In the genomic region with DNA sequence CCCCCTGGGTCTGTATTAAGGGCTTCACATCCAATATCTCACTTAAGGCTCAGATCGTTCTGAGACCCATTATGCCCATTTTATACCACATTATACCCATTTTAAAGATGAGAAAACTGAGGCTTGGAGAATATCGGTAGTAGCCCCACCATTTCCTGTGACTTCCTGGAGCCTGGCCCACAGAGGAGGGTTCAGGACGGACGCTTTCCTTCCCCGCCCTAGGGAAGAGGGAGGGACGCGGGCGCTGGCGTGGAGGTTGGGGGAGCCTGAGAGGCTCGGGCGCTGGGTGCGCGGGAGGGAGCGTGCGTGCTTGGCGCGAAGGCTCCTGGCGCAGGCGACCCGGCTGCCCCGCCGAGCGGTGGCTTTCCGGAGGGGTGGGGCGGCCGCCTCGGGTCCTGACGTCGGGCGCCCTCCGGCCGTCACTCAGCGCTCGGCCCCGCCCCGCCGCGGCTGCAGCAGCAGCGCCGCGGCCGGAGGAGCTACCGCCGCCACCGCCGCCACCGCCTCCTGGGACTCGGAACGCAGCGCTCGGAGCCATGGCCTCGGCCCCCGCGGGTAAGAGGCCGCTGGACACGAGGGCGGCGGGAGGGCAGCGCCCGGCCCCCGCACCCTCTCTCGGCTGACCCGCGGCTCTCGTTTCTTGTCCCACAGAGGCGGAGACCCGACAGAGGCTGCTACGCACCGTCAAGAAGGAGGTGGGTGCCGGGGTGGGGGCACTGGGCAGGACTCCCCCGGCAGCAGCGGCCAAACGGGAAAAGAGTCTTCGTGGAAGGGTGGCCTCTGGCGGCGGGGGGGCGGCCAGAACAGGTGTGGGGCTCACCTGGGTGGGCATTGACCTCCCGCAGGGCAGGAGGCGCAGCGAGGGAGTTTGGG, we compare ENCODE assay signal across 8 cellular contexts. TPM values are rescaled to one million over a fixed set of nuclear protein-coding genes. Genes with fewer than 3 reads are reported as not detected.
DNase-seq lines count a peak whose midpoint lies in the region; ATAC-seq, FAIRE-seq and TF ChIP-seq lines count a peak whose summit lies in the region.

A gene with protein sequence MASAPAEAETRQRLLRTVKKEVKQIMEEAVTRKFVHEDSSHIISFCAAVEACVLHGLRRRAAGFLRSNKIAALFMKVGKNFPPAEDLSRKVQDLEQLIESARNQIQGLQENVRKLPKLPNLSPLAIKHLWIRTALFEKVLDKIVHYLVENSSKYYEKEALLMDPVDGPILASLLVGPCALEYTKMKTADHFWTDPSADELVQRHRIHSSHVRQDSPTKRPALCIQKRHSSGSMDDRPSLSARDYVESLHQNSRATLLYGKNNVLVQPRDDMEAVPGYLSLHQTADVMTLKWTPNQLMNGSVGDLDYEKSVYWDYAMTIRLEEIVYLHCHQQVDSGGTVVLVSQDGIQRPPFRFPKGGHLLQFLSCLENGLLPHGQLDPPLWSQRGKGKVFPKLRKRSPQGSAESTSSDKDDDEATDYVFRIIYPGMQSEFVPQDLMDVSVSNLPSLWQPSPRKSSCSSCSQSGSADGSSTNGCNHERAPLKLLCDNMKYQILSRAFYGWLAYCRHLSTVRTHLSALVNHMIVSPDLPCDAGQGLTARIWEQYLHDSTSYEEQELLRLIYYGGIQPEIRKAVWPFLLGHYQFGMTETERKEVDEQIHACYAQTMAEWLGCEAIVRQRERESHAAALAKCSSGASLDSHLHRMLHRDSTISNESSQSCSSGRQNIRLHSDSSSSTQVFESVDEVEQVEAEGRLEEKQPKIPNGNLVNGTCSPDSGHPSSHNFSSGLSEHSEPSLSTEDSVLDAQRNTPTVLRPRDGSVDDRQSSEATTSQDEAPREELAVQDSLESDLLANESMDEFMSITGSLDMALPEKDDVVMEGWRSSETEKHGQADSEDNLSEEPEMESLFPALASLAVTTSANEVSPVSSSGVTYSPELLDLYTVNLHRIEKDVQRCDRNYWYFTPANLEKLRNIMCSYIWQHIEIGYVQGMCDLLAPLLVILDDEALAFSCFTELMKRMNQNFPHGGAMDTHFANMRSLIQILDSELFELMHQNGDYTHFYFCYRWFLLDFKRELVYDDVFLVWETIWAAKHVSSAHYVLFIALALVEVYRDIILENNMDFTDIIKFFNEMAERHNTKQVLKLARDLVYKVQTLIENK (plus strand): TSS at position 422 of the 873 bp plus-strand sequence. CDS start 115 bp downstream, at position 537.

- TF ChIP-seq EP300 in K562 (IDR thresholded peaks at IDR 0.05; ENCODE audit: low read length), result no peak

- H3K9me1 ChIP-seq in K562 (ENCODE audit: control insufficient read depth, insufficient read depth, low read length), result no peaks in the 10 kb centered on the region

- H4K20me1 ChIP-seq in K562 (replicated peaks; ENCODE audit: control insufficient read depth, insufficient read depth, low read length), result no peaks in the 10 kb centered on the region

- DNase-seq in 8988T (peak; percentile 91), NCI-H1092 treated with DMSO at 0.1 percent for 48 hours (lab: John Stamatoyannopoulos, UW) (peak; percentile 70), UCSD-AML1 (lab: John Stamatoyannopoulos, UW; ENCODE audit: unreplicated experiment) (peak; percentile 68), K562 (ENCODE audit: extremely low read depth in 1 of 4, low spot score in 3 of 4) (peak; percentile 82 to 92 (median 90)), gastrocnemius medialis (peak; percentile 25 to 48)

- H3K4me3 ChIP-seq in K562, result peak within 1 kb of the TSS; percentile 41
- H3K4me3 ChIP-seq in iPS-11a (ENCODE audit: low read depth, low read length), result peak within 1 kb of the TSS; percentile 62
- peak within 1 kb of the TSS; percentile 47 to 73 (median 54) for H3K4me3 ChIP-seq in gastrocnemius medialis

- no peak for TF ChIP-seq POLR2A in K562 (conservative IDR thresholded peaks at IDR 0.05)
- TF ChIP-seq POLR2A in gastrocnemius medialis (IDR thresholded peaks at IDR 0.05), result peak in 1 of 2 donors; percentile 12

- FAIRE-seq in K562 (lab: Jason Lieb, UNC), result no peak

- peaks cover 6 to 21% of the 10 kb centered on the region in 2 experiments; a peak in 3 of 5 replicates for H3K27me3 ChIP-seq in K562 (ENCODE audit: control insufficient read depth in 2 of 2, insufficient read depth in 2 of 2, low read length in 2 of 2)
- H3K27me3 ChIP-seq in gastrocnemius medialis, result no peaks in the 10 kb centered on the region

- H3K9me3 ChIP-seq in K562 (replicated peaks; ENCODE audit: control insufficient read depth, insufficient read depth, low read depth, low read length) (no peaks in the 10 kb centered on the region), gastrocnemius medialis (no peaks in the 10 kb centered on the region)

- H2AFZ ChIP-seq in K562 (ENCODE audit: low read depth, low read length), result peak within 1 kb of the TSS; percentile 92

- ATAC-seq in GM18868 (IDR thresholded peaks at IDR 0.05; ENCODE audit: unreplicated experiment), result peak; percentile 53
- peak; percentile 98 for ATAC-seq in K562
- ATAC-seq in gastrocnemius medialis, result peak; percentile 72 to 79
- ATAC-seq in GM21786 (IDR thresholded peaks at IDR 0.05; ENCODE audit: unreplicated experiment), result no peak

- CTCF ChIA-PET in K562 (lab: Yijun Ruan, JAX; ENCODE audit: low intra/inter-chr PET ratio), result interaction anchor here (0.6 kb wide), 1 partner anchor 65 kb away, joined by 6 read pairs; no protein-coding TSS in a partner anchor

- WGBS in K562 (ENCODE audit: insufficient coverage, low coverage, missing lambda C conversion rate), result 2% methylated on average over 13 of the region's 80 CpGs

- intact Hi-C loops in K562 (cut with micrococcal nuclease), result no loop called here
- intact Hi-C loops in gastrocnemius medialis (cut with DNase I; ENCODE audit: low total_unique reads), result no loop called here

- no peaks in the 10 kb centered on the region for H3K79me2 ChIP-seq in K562 (ENCODE audit: control insufficient read depth, insufficient read depth, low read length)

- TF ChIP-seq CTCF in K562 (IDR thresholded peaks at IDR 0.05 in 2 of 3, conservative IDR thresholded peaks at IDR 0.05 in 1 of 3; ENCODE audit: insufficient read depth in 2 of 3, low read depth in 1 of 3, low read length in 3 of 3), result no peak
- no peak for TF ChIP-seq CTCF in gastrocnemius medialis (IDR thresholded peaks at IDR 0.05 in 4 of 5, conservative IDR thresholded peaks at IDR 0.05 in 1 of 5)

- BruUV-seq in K562 (replicated peaks; lab: Mats Ljungman, UMichigan), result no TSS peak

- POLR2A ChIA-PET in K562 (lab: Yijun Ruan, JAX), result interaction anchor here (0.7 kb wide), 1 partner anchor 134 kb away, joined by 3 read pairs; no protein-coding TSS in a partner anchor

- H3K36me3 ChIP-seq in K562 (ENCODE audit: control insufficient read depth, insufficient read depth, low read length) (no peaks in the 10 kb centered on the region), gastrocnemius medialis (no peaks in the 10 kb centered on the region)

- H3K27ac ChIP-seq in K562 (ENCODE audit: extremely low read depth, low read depth, low read length), result no peak within 1 kb of the TSS
- peak within 1 kb of the TSS in 2 of 4 donors; percentile 47 to 51 for H3K27ac ChIP-seq in gastrocnemius medialis

- H3K4me1 ChIP-seq in K562 (replicated peaks in 1 of 2; ENCODE audit: control insufficient read depth in 2 of 2, insufficient read depth in 2 of 2, low read length in 2 of 2) (peaks cover 0 to 10% of the 10 kb centered on the region in 2 experiments; a peak in 2 of 5 replicates), gastrocnemius medialis (no peaks in the 10 kb centered on the region)

- H3K9ac ChIP-seq in K562 (ENCODE audit: insufficient read depth in 1 of 2, low read depth in 2 of 2, low read length in 2 of 2), result peak within 1 kb of the TSS; percentile 53 to 79; a peak in 3 of 4 replicates

- peak within 1 kb of the TSS; percentile 69 for H3K4me2 ChIP-seq in K562 (ENCODE audit: insufficient read depth, low read length)

- in situ Hi-C loops in K562 (cut with MboI), result no loop called here
- in situ Hi-C loops in gastrocnemius medialis (cut with MboI; ENCODE audit: low sequenced_read_pairs in 4 of 4), result no loop called here

- no peak for TF ChIP-seq RAD21 in K562 (CRISPR knock-in tag; conservative IDR thresholded peaks at IDR 0.05 in 1 of 2, IDR thresholded peaks at IDR 0.05 in 1 of 2)

TF ChIP-seq in K562, 482 proteins besides CTCF, POLR2A, EP300 and RAD21 (continues in another document):
- TF ChIP-seq ZNF282 (CRISPR knock-in tag; IDR thresholded peaks at IDR 0.05) (no peak), TCFL5 (CRISPR knock-in tag; conservative IDR thresholded peaks at IDR 0.05) (no peak), ZNF174 (CRISPR knock-in tag; IDR thresholded peaks at IDR 0.05) (no peak), CTBP1 (IDR thresholded peaks at IDR 0.05; ENCODE audit: borderline replicate concordance) (peak; percentile 46; the same call in 1 of the 2 replicates), CHD4 (IDR thresholded peaks at IDR 0.05; ENCODE audit: insufficient read depth, insufficient replicate concordance, low read depth, low read length, poor library complexity, severe bottlenecking) (peak; percentile 99)

RNA-seq across cellular contexts. Expression of the gene that starts here (rescaled TPM):
- 0.12 TPM in 1 of 2 replicates, not detected in the other for total RNA-seq in K562 (2011; cell fraction: chromatin; rRNA removed; ENCODE audit: low replicate concordance)
- not detected in 2 replicates for total RNA-seq in K562 (2011; cell fraction: nucleolus; rRNA removed)
- total RNA-seq in K562 (2011; cell fraction: nucleoplasm; rRNA removed), result not detected in 2 replicates
- total RNA-seq in K562 (2014; rRNA removed), result not detected in 2 replicates
- not detected in 2 replicates for total RNA-seq in K562 (2014; rRNA removed; fragmentation: Illumina TruSeq; extraction: Trizol)
- not detected in 2 replicates for total RNA-seq in K562 (2015; rRNA removed; fragmentation: Illumina TruSeq; extraction: Trizol)
- not detected in 2 replicates for total RNA-seq in K562 (2021)
- 0.01 TPM in 1 of 2 replicates, not detected in the other for polyA plus RNA-seq in K562 (2011; rRNA removed)
- 0.03 TPM in 2 replicates for polyA plus RNA-seq in K562 (2011; cell fraction: cytosol; rRNA removed)
- polyA plus RNA-seq in K562 (2011; cell fraction: nucleus; rRNA removed), result 0.04 TPM in 1 of 2 replicates, not detected in the other
- polyA plus RNA-seq in K562 (2012), result 0.03 TPM in 1 of 2 replicates, not detected in the other
- polyA plus RNA-seq in K562 (2014; fragmentation: Illumina TruSeq; extraction: Trizol), result not detected in 2 replicates
- polyA plus RNA-seq in K562 (2014; fragmentation: Nextera tagmentation; extraction: Ambion mirVana), result not detected
- not detected in 2 replicates for polyA plus RNA-seq in K562 (2014; rRNA removed)
- not detected in 2 replicates for polyA minus RNA-seq in K562 (2011; rRNA and poly(A)+ RNA removed)
- polyA minus RNA-seq in K562 (2011; cell fraction: cytosol; rRNA and poly(A)+ RNA removed), result not detected in 2 replicates
- not detected in 2 replicates for polyA minus RNA-seq in K562 (2011; cell fraction: nucleus; rRNA and poly(A)+ RNA removed)
- total RNA-seq in gastrocnemius medialis, result under 1 TPM in 3 of 4 donors, not detected in 1; 0.07 to 0.44 (median 0.41) TPM

Comparison
In these comparisons a context has a peak if more than half of its experiments do, and no peak if none do; other contexts are left out.
1. Peak in DNase-seq, ATAC-seq, H3K4me3 ChIP-seq, H3K9ac ChIP-seq and H3K4me2 ChIP-seq in K562; RNA of the gene not detected or under 1 TPM.
2. Peak in DNase-seq, ATAC-seq and H3K4me3 ChIP-seq in gastrocnemius medialis; RNA of the gene not detected or under 1 TPM.
3. DNase-seq: peak in every context shown above with its lines; median percentile 91 in 8988T; 90 in K562; 70 in NCI-H1092 treated with DMSO at 0.1 percent for 48 hours; 68 in UCSD-AML1; 36 in gastrocnemius medialis.